Comparison of ENCODE assay signal across 1 cellular context in the genomic region with DNA sequence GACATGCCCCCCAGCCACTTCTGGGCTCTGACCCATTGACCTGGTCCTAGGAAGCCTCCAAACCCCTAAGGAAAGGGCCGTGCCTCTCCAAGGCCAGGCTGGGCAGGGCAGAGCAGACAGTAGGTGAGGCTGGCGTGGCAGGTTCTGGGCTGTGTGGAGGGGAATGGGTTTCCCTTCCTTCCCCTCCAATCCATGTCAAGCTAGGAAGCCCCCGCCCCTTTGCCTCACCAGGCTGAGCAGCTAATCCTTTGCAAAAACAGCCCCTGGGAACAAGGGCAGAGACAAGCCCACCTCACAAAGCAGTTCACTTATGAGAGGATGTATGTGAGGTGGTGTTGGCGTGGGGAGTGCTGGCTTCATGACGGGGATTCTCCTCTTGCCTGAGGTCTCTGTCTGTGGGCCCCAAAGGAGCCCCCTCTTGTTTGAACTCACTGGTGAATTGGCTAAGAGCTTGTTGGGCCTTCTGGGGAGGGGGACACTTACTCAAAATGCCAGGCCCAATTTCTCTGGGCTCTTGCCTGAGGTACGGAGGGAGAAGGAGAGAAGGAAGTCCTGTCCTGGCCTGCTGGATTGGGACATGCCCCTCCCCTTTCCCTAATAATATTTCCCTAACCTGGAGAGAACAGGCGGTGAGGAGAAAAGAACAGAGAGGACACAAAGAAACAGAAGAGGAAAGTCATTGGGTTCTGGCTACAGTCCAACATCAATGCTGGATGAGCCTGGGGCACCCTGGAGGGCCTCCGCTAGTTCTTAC.
TF ChIP-seq lines count a peak whose summit lies in the region.

No MANE protein-coding gene starts in this region.

TF ChIP-seq in H1, 55 proteins besides CTCF, POLR2A, EP300 and RAD21:
- TF ChIP-seq SP1 (IDR thresholded peaks at IDR 0.05; ENCODE audit: low read depth, low read length) (peak; percentile 34; the same call in 1 of the 2 replicates), RBBP5 (IDR thresholded peaks at IDR 0.05; ENCODE audit: borderline replicate concordance, low read depth, low read length) (no peak)
TF ChIP-seq in H1: peak in this region for 1.
